Comparison of ENCODE assay signal across 24 cellular contexts in genomic region chr11:75632450-75632849, GRCh38. TPM values are rescaled to one million over a fixed set of nuclear protein-coding genes. Genes with fewer than 3 reads are reported as not detected.
"Had no signal": no experiment of that assay in that cellular context is flagged by ENCODE, and none has a peak within 500 bp of the region (broad histone marks: within the 10 kb centered on the region; RNA-seq: fewer than 3 reads in every experiment).

No MANE protein-coding gene starts in this region.

- H3K36me3 ChIP-seq: adrenal gland, ascending aorta, heart left ventricle, left lung, lower lobe of right lung, neural progenitor cell, transverse colon had no signal

- H3K4me3 ChIP-seq: adrenal gland, ascending aorta, heart left ventricle, left lung, lower lobe of right lung, neural progenitor cell, transverse colon had no signal

- H3K4me1 ChIP-seq: left lung, lower lobe of right lung had no signal

- H3K27me3 ChIP-seq: adrenal gland, ascending aorta, heart left ventricle, neural progenitor cell, transverse colon had no signal

- H3K27ac ChIP-seq: adrenal gland, ascending aorta, heart left ventricle, left lung, lower lobe of right lung, neural progenitor cell, transverse colon had no signal

- DNase-seq: activated CD4-positive, alpha-beta T cell treated with anti-CD3 and anti-CD28 coated beads for 48 hours; activated CD4-positive, alpha-beta T cell treated with anti-CD3 and anti-CD28 coated beads, Interleukin-2, amount 50 U/mL, for 48 hours; activated CD8-positive, alpha-beta memory T cell treated with anti-CD3 and anti-CD28 coated beads for 24 hours; activated effector memory CD4-positive, alpha-beta T cell treated with anti-CD3 and anti-CD28 coated beads, Interleukin-2, amount 50 U/mL, for 16 hours; activated naive CD4-positive, alpha-beta T cell treated with anti-CD3 and anti-CD28 coated beads for 36 hours; activated naive CD8-positive, alpha-beta T cell treated with anti-CD3 and anti-CD28 coated beads for 36 hours; adrenal gland; caudate nucleus; endodermal cell; foreskin fibroblast; heart left ventricle; left lung; lower lobe of right lung; naive thymus-derived CD8-positive, alpha-beta T cell; posterior cingulate gyrus; right cardiac atrium; stimulated activated CD4-positive, alpha-beta T cell treated with anti-CD3 and anti-CD28 coated beads, Interleukin-2, amount 100 ng/mL, for 48 hours; stimulated activated naive CD4-positive, alpha-beta T cell treated with Interleukin-2 at 50 U/mL for 16 hours; T-helper 9 cell; transverse colon had no signal

- ATAC-seq: activated CD4-positive, CD25-positive, alpha-beta regulatory T cell treated with anti-CD3 and anti-CD28 coated beads, Interleukin-2, amount 50 U/mL, for 24 hours; esophagus mucosa; heart left ventricle; left lung; lower lobe of right lung; naive thymus-derived CD8-positive, alpha-beta T cell; right cardiac atrium had no signal

- H3K9me3 ChIP-seq: adrenal gland, ascending aorta, heart left ventricle, left lung, lower lobe of right lung, transverse colon had no signal

- H2AFZ ChIP-seq: neural progenitor cell had no signal

- H3K9ac ChIP-seq: neural progenitor cell had no signal

RNA-seq across cellular contexts. Expression of gene MAP6, which starts 36.4 kb away (rescaled TPM):
- polyA plus RNA-seq: naive thymus-derived CD8-positive, alpha-beta T cell had no signal
